ENCODE assay signal across 15 cellular contexts in the genomic region with DNA sequence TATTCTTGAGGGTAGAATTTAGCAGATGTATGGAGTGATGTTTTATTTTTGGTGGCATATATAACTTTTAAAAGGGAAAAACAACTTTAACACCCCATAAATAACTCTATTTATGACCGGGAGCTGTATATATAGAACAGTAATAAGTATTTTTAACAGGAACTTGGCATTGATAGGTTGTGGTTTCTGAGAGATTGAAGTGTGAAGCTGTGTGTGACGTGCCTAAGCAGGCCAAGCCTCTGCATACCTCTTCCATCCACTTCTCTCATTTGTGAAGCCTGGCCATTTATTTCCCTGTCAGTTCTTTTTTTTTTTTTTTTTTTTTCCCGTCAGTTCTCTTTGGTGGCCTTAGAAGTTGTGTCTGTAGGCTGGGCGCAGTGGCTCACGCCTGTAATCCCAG. TPM values are rescaled to one million over a fixed set of nuclear protein-coding genes. Genes with fewer than 3 reads are reported as not detected.
DNase-seq lines count a peak whose midpoint lies in the region; ATAC-seq lines count a peak whose summit lies in the region.
"Had no signal": no experiment of that assay in that cellular context is flagged by ENCODE, and none has a peak within 500 bp of the region (broad histone marks: within the 10 kb centered on the region; RNA-seq: fewer than 3 reads in every experiment).

No MANE protein-coding gene starts in this region.

- H3K4me3 Mint-ChIP-seq in activated T-cell treated with anti-CD3 and anti-CD28 coated beads, Interleukin-2, amount 50 U/mL, for 72 hours: no peak overlapping the region
- peak overlapping the region in 1 of 2 donors; percentile 56 for H3K4me3 Mint-ChIP-seq in effector memory CD8-positive, alpha-beta T cell
- peak overlapping the region in 4 of 5 donors; percentile 37 to 62 (median 46) for H3K4me3 Mint-ChIP-seq in immature natural killer cell
- no peak overlapping the region for H3K4me3 Mint-ChIP-seq in stimulated activated effector memory CD8-positive, alpha-beta T cell treated with anti-CD3 and anti-CD28 coated beads, Interleukin-12 subunit alpha, Interleukin-12 subunit beta, amount 100 ng/mL, for 72 hours

- peak overlapping the region; percentile 22 for H3K27ac Mint-ChIP-seq in activated T-cell treated with anti-CD3 and anti-CD28 coated beads, Interleukin-2, amount 50 U/mL, for 72 hours
- H3K27ac Mint-ChIP-seq in effector memory CD8-positive, alpha-beta T cell: peak overlapping the region; percentile 39 to 92
- peak overlapping the region; percentile 81 to 94 (median 88) for H3K27ac Mint-ChIP-seq in immature natural killer cell
- H3K27ac Mint-ChIP-seq in stimulated activated effector memory CD8-positive, alpha-beta T cell treated with anti-CD3 and anti-CD28 coated beads, Interleukin-12 subunit alpha, Interleukin-12 subunit beta, amount 100 ng/mL, for 72 hours: peak overlapping the region; percentile 79

- no peak for ATAC-seq in activated T-cell treated with anti-CD3 and anti-CD28 coated beads, Interleukin-2, amount 50 U/mL, for 72 hours (replicated peaks in 1 of 2)
- ATAC-seq in effector memory CD8-positive, alpha-beta T cell (replicated peaks): peak; percentile 90
- no peak for ATAC-seq in stimulated activated effector memory CD8-positive, alpha-beta T cell treated with anti-CD3 and anti-CD28 coated beads, Interleukin-12 subunit alpha, Interleukin-12 subunit beta, amount 100 ng/mL, for 72 hours
- no peak for ATAC-seq in HG02870 (IDR thresholded peaks at IDR 0.05; ENCODE audit: unreplicated experiment)

- H3K4me1 Mint-ChIP-seq in activated T-cell treated with anti-CD3 and anti-CD28 coated beads, Interleukin-2, amount 50 U/mL, for 72 hours (ENCODE audit: low read depth): no peaks in the 10 kb centered on the region
- H3K4me1 Mint-ChIP-seq in effector memory CD8-positive, alpha-beta T cell (ENCODE audit: low read depth in 2 of 2): peaks cover 3 to 13% of the 10 kb centered on the region in 2 donors
- peaks cover 20% of the 10 kb centered on the region in 2 donors for H3K4me1 Mint-ChIP-seq in immature natural killer cell
- peaks cover 5% of the 10 kb centered on the region for H3K4me1 Mint-ChIP-seq in stimulated activated effector memory CD8-positive, alpha-beta T cell treated with anti-CD3 and anti-CD28 coated beads, Interleukin-12 subunit alpha, Interleukin-12 subunit beta, amount 100 ng/mL, for 72 hours

- peaks cover 27 to 48% of the 10 kb centered on the region in 2 donors for H3K36me3 Mint-ChIP-seq in activated T-cell treated with anti-CD3 and anti-CD28 coated beads, Interleukin-2, amount 50 U/mL, for 72 hours (ENCODE audit: insufficient read depth in 2 of 2)
- H3K36me3 Mint-ChIP-seq in effector memory CD8-positive, alpha-beta T cell (ENCODE audit: insufficient read depth): peaks cover 100% of the 10 kb centered on the region
- peaks cover 37 to 73% (median 57%) of the 10 kb centered on the region in 3 donors for H3K36me3 Mint-ChIP-seq in immature natural killer cell
- peaks cover 100% of the 10 kb centered on the region for H3K36me3 Mint-ChIP-seq in stimulated activated effector memory CD8-positive, alpha-beta T cell treated with anti-CD3 and anti-CD28 coated beads, Interleukin-12 subunit alpha, Interleukin-12 subunit beta, amount 100 ng/mL, for 72 hours

- no peaks in the 10 kb centered on the region for H3K27me3 Mint-ChIP-seq in activated T-cell treated with anti-CD3 and anti-CD28 coated beads, Interleukin-2, amount 50 U/mL, for 72 hours (ENCODE audit: low read depth)
- H3K27me3 Mint-ChIP-seq in effector memory CD8-positive, alpha-beta T cell: no peaks in the 10 kb centered on the region
- H3K27me3 Mint-ChIP-seq in immature natural killer cell (ENCODE audit: low read depth in 3 of 3): peaks cover 0 to 18% (median 2%) of the 10 kb centered on the region in 3 donors

- H3K9me3 Mint-ChIP-seq in activated T-cell treated with anti-CD3 and anti-CD28 coated beads, Interleukin-2, amount 50 U/mL, for 72 hours: no peaks in the 10 kb centered on the region
- H3K9me3 Mint-ChIP-seq in effector memory CD8-positive, alpha-beta T cell: no peaks in the 10 kb centered on the region
- H3K9me3 Mint-ChIP-seq in immature natural killer cell: no peaks in the 10 kb centered on the region
- no peaks in the 10 kb centered on the region for H3K9me3 Mint-ChIP-seq in stimulated activated effector memory CD8-positive, alpha-beta T cell treated with anti-CD3 and anti-CD28 coated beads, Interleukin-12 subunit alpha, Interleukin-12 subunit beta, amount 100 ng/mL, for 72 hours

- DNase-seq in activated T-cell treated with anti-CD3 and anti-CD28 coated beads, Interleukin-2, amount 50 U/mL, for 72 hours: no peak
- DNase-seq in activated T-cell treated with anti-CD3 and anti-CD28 coated beads for 4 hours (no peak), immature natural killer cell (peak; percentile 27 to 51 (median 37)), OCI-M1 (lab: John Stamatoyannopoulos, UW) (no peak), T-helper 2 cell (no peak)
- no peak for DNase-seq in effector memory CD8-positive, alpha-beta T cell
- no peak for DNase-seq in stimulated activated effector memory CD8-positive, alpha-beta T cell treated with anti-CD3 and anti-CD28 coated beads, Interleukin-12 subunit alpha, Interleukin-12 subunit beta, amount 100 ng/mL, for 72 hours (ENCODE audit: low spot score in 2 of 2)
- DNase-seq: C1 segment of cervical spinal cord, DMS 273 treated with DMSO at 0.1 percent for 48 hours, GF-D8, KG1, NCI-H1436, NCI-H774, PC-9 had no signal

RNA-seq across cellular contexts. Expression of a gene that starts 23.0 kb away (rescaled TPM):
- 100 to 1,000 TPM; 172 to 179 TPM for total RNA-seq in activated T-cell treated with anti-CD3 and anti-CD28 coated beads, Interleukin-2, amount 50 U/mL, for 72 hours
- polyA plus RNA-seq in immature natural killer cell: 10 to 100 TPM; 15.5 to 40.7 (median 21.4) TPM

RNA-seq across cellular contexts. Expression of a gene that starts 43.4 kb away (rescaled TPM):
- under 1 TPM in 1 of 2 donors, not detected in 1; 0.25 TPM for total RNA-seq in activated T-cell treated with anti-CD3 and anti-CD28 coated beads, Interleukin-2, amount 50 U/mL, for 72 hours
- not detected for polyA plus RNA-seq in immature natural killer cell

Comparison
In these comparisons a context has a peak if more than half of its experiments do, and no peak if none do; other contexts are left out.
1. DNase-seq: peak in immature natural killer cell (3 of 3); none in activated T-cell treated with anti-CD3 and anti-CD28 coated beads, Interleukin-2, amount 50 U/mL, for 72 hours (0 of 2), activated T-cell treated with anti-CD3 and anti-CD28 coated beads for 4 hours (single experiment), effector memory CD8-positive, alpha-beta T cell (0 of 3), stimulated activated effector memory CD8-positive, alpha-beta T cell treated with anti-CD3 and anti-CD28 coated beads, Interleukin-12 subunit alpha, Interleukin-12 subunit beta, amount 100 ng/mL, for 72 hours (0 of 2), OCI-M1 (single experiment) and T-helper 2 cell (0 of 5).
2. H3K27ac Mint-ChIP-seq: peak in every context shown above with its lines; median percentile 88 in immature natural killer cell; 79 in stimulated activated effector memory CD8-positive, alpha-beta T cell treated with anti-CD3 and anti-CD28 coated beads, Interleukin-12 subunit alpha, Interleukin-12 subunit beta, amount 100 ng/mL, for 72 hours; 66 in effector memory CD8-positive, alpha-beta T cell; 22 in activated T-cell treated with anti-CD3 and anti-CD28 coated beads, Interleukin-2, amount 50 U/mL, for 72 hours.
3. H3K4me3 Mint-ChIP-seq: peak in immature natural killer cell (4 of 5); none in activated T-cell treated with anti-CD3 and anti-CD28 coated beads, Interleukin-2, amount 50 U/mL, for 72 hours (0 of 2) and stimulated activated effector memory CD8-positive, alpha-beta T cell treated with anti-CD3 and anti-CD28 coated beads, Interleukin-12 subunit alpha, Interleukin-12 subunit beta, amount 100 ng/mL, for 72 hours (single experiment).